Comparison of ENCODE assay signal across 32 cellular contexts in genomic region chr3:158744567-158745288, GRCh38. TPM values are rescaled to one million over a fixed set of nuclear protein-coding genes. Genes with fewer than 3 reads are reported as not detected.
"Had no signal": no experiment of that assay in that cellular context is flagged by ENCODE, and none has a peak within 500 bp of the region (broad histone marks: within the 10 kb centered on the region; RNA-seq: fewer than 3 reads in every experiment).

No MANE protein-coding gene starts in this region.

- H3K27me3 ChIP-seq: adrenal gland, body of pancreas, cardiac muscle cell, colonic mucosa, esophagus squamous epithelium, gastroesophageal sphincter, heart right ventricle had no signal

- H3K27ac ChIP-seq: adrenal gland, body of pancreas, cardiac muscle cell, colonic mucosa, epithelial cell of prostate, esophagus squamous epithelium, gastroesophageal sphincter, heart right ventricle had no signal

- ATAC-seq: activated naive CD8-positive, alpha-beta T cell treated with anti-CD3 and anti-CD28 coated beads, Interleukin-2, amount 50 U/mL, for 24 hours; activated T-helper 17 cell treated with anti-CD3 and anti-CD28 coated beads, Interleukin-2, amount 50 U/mL, for 72 hours; body of pancreas; gastroesophageal sphincter; heart right ventricle; WTC11 had no signal

- H3K4me3 ChIP-seq: adrenal gland, body of pancreas, cardiac muscle cell, colonic mucosa, esophagus squamous epithelium, gastroesophageal sphincter, heart right ventricle had no signal

- H3K4me1 ChIP-seq: body of pancreas, colonic mucosa had no signal

- H3K9me3 Mint-ChIP-seq: activated CD4-positive, alpha-beta memory T cell treated with anti-CD3 and anti-CD28 coated beads, Interleukin-2, amount 10 ng/mL, durations not matched to agents 7 days and 5 days; activated CD4-positive, alpha-beta T cell treated with anti-CD3 and anti-CD28 coated beads, Interleukin-2, amount 10 ng/mL, durations not matched to agents 7 days and 5 days; activated naive CD4-positive, alpha-beta T cell treated with anti-CD3 and anti-CD28 coated beads, Interleukin-2, amount 50 U/mL, for 24 hours; activated naive CD8-positive, alpha-beta T cell treated with anti-CD3 and anti-CD28 coated beads for 36 hours; activated naive CD8-positive, alpha-beta T cell treated with anti-CD3 and anti-CD28 coated beads, Interleukin-2, amount 50 U/mL, for 24 hours; activated T-cell treated with anti-CD3 and anti-CD28 coated beads, Interleukin-2, amount 50 U/mL, for 24 hours; activated T-helper 17 cell treated with anti-CD3 and anti-CD28 coated beads, Interleukin-2, amount 50 U/mL, for 72 hours had no signal

- H3K4me3 Mint-ChIP-seq: activated CD4-positive, alpha-beta memory T cell treated with anti-CD3 and anti-CD28 coated beads, Interleukin-2, amount 10 ng/mL, durations not matched to agents 7 days and 5 days; activated CD4-positive, alpha-beta T cell treated with anti-CD3 and anti-CD28 coated beads, Interleukin-2, amount 10 ng/mL, durations not matched to agents 7 days and 5 days; activated naive CD4-positive, alpha-beta T cell treated with anti-CD3 and anti-CD28 coated beads, Interleukin-2, amount 50 U/mL, for 24 hours; activated naive CD8-positive, alpha-beta T cell treated with anti-CD3 and anti-CD28 coated beads for 36 hours; activated naive CD8-positive, alpha-beta T cell treated with anti-CD3 and anti-CD28 coated beads, Interleukin-2, amount 50 U/mL, for 24 hours; activated T-cell treated with anti-CD3 and anti-CD28 coated beads, Interleukin-2, amount 50 U/mL, for 24 hours; activated T-helper 17 cell treated with anti-CD3 and anti-CD28 coated beads, Interleukin-2, amount 50 U/mL, for 72 hours; WTC11 had no signal

- H3K27me3 Mint-ChIP-seq: activated CD4-positive, alpha-beta memory T cell treated with anti-CD3 and anti-CD28 coated beads, Interleukin-2, amount 10 ng/mL, durations not matched to agents 7 days and 5 days; activated CD4-positive, alpha-beta T cell treated with anti-CD3 and anti-CD28 coated beads, Interleukin-2, amount 10 ng/mL, durations not matched to agents 7 days and 5 days; activated naive CD4-positive, alpha-beta T cell treated with anti-CD3 and anti-CD28 coated beads, Interleukin-2, amount 50 U/mL, for 24 hours; activated naive CD8-positive, alpha-beta T cell treated with anti-CD3 and anti-CD28 coated beads for 36 hours; activated naive CD8-positive, alpha-beta T cell treated with anti-CD3 and anti-CD28 coated beads, Interleukin-2, amount 50 U/mL, for 24 hours; activated T-cell treated with anti-CD3 and anti-CD28 coated beads, Interleukin-2, amount 50 U/mL, for 24 hours; activated T-helper 17 cell treated with anti-CD3 and anti-CD28 coated beads, Interleukin-2, amount 50 U/mL, for 72 hours had no signal

- H3K27ac Mint-ChIP-seq: activated CD4-positive, alpha-beta memory T cell treated with anti-CD3 and anti-CD28 coated beads, Interleukin-2, amount 10 ng/mL, durations not matched to agents 7 days and 5 days; activated CD4-positive, alpha-beta T cell treated with anti-CD3 and anti-CD28 coated beads, Interleukin-2, amount 10 ng/mL, durations not matched to agents 7 days and 5 days; activated naive CD4-positive, alpha-beta T cell treated with anti-CD3 and anti-CD28 coated beads, Interleukin-2, amount 50 U/mL, for 24 hours; activated naive CD8-positive, alpha-beta T cell treated with anti-CD3 and anti-CD28 coated beads, Interleukin-2, amount 50 U/mL, for 24 hours; activated T-cell treated with anti-CD3 and anti-CD28 coated beads, Interleukin-2, amount 50 U/mL, for 24 hours; activated T-helper 17 cell treated with anti-CD3 and anti-CD28 coated beads, Interleukin-2, amount 50 U/mL, for 72 hours; WTC11 had no signal

- DNase-seq: activated CD4-positive, alpha-beta memory T cell treated with anti-CD3 and anti-CD28 coated beads, Interleukin-2, amount 10 ng/mL, durations not matched to agents 7 days and 5 days; activated CD4-positive, alpha-beta T cell treated with anti-CD3 and anti-CD28 coated beads for 1 hour; activated CD4-positive, alpha-beta T cell treated with anti-CD3 and anti-CD28 coated beads for 4 hours; activated CD4-positive, alpha-beta T cell treated with anti-CD3 and anti-CD28 coated beads, Interleukin-2, amount 10 ng/mL, durations not matched to agents 7 days and 5 days; activated CD4-positive, alpha-beta T cell treated with anti-CD3 and anti-CD28 coated beads, Interleukin-2, amount 50 U/mL, for 4 hours; activated CD8-positive, alpha-beta memory T cell treated with anti-CD3 and anti-CD28 coated beads, Interleukin-2, amount 50 U/mL, for 48 hours; activated effector memory CD4-positive, alpha-beta T cell treated with Interleukin-2 at 50 U/mL for 16 hours; activated gamma-delta T cell treated with Interleukin-2 at 50 U/mL for 16 hours; activated naive CD4-positive, alpha-beta T cell treated with Interleukin-2 at 50 U/mL for 16 hours; activated naive CD8-positive, alpha-beta T cell treated with anti-CD3 and anti-CD28 coated beads for 36 hours; activated naive CD8-positive, alpha-beta T cell treated with anti-CD3 and anti-CD28 coated beads, Interleukin-2, amount 50 U/mL, for 24 hours; activated T-cell treated with anti-CD3 and anti-CD28 coated beads for 4 hours; activated T-cell treated with anti-CD3 and anti-CD28 coated beads, Interleukin-2, amount 50 U/mL, for 24 hours; adrenal gland; amygdala; aorta; body of pancreas; central memory CD4-positive, alpha-beta T cell; cerebellar nuclear complex; effector CD8-positive, alpha-beta T cell; esophagus squamous epithelium; foreskin melanocyte; heart right ventricle; T-helper 2 cell had no signal

- H3K9me3 ChIP-seq: adrenal gland, body of pancreas, colonic mucosa, esophagus squamous epithelium, gastroesophageal sphincter, heart right ventricle had no signal

- H3K4me1 Mint-ChIP-seq: WTC11 had no signal

RNA-seq across cellular contexts. Expression of gene RARRES1, which starts 12.5 kb away (rescaled TPM):
- total RNA-seq: activated CD4-positive, alpha-beta memory T cell treated with anti-CD3 and anti-CD28 coated beads, Interleukin-2, amount 10 ng/mL, durations not matched to agents 7 days and 5 days; activated CD4-positive, alpha-beta T cell treated with anti-CD3 and anti-CD28 coated beads, Interleukin-2, amount 10 ng/mL, durations not matched to agents 7 days and 5 days; activated naive CD8-positive, alpha-beta T cell treated with anti-CD3 and anti-CD28 coated beads for 36 hours; activated T-helper 17 cell treated with anti-CD3 and anti-CD28 coated beads, Interleukin-2, amount 50 U/mL, for 72 hours; T-helper 1 cell treated with Interleukin-12 subunit alpha and Interleukin-12 subunit beta and Interleukin-4 antibody, amounts not matched to agents 30 ng/mL and 1 ng/mL, for 36 hours had no signal
